In the genomic region with DNA sequence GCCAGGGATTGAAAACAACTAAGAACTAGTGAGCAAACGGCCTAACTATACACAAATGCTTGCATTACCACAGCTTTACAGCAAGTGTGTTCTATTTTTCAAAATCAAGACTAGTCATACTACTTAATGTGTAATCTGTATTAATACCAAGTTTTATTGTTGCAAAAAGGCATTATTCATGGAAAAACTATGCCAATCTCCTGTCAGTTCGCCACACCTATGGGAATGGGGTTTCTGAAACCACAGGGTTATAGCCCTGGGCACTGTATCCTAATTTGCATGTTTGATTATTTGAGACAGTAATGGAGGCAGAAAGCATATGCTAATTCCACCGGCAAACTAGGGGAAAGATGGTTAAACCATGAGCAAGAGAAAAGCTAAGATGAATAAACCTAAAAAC, we compare ENCODE assay signal across 30 cellular contexts. TPM values are rescaled to one million over a fixed set of nuclear protein-coding genes. Genes with fewer than 3 reads are reported as not detected.
A peak's percentile ranks its signal among the peaks of the same experiment; 100 is the strongest.
DNase-seq lines count a peak whose midpoint lies in the region; ATAC-seq, FAIRE-seq and TF ChIP-seq lines count a peak whose summit lies in the region.
"Had no signal": no experiment of that assay in that cellular context is flagged by ENCODE, and none has a peak within 500 bp of the region (broad histone marks: within the 10 kb centered on the region; RNA-seq: fewer than 3 reads in every experiment).

No MANE protein-coding gene starts in this region.

- no TSS peak for BruUV-seq in MCF 10A (replicated peaks; lab: Mats Ljungman, UMichigan)

- CTCF ChIA-PET in MCF 10A (lab: Yijun Ruan, JAX): interaction anchor here (0.6 to 0.8 kb wide), 2 partner anchors 24 to 74 kb away, joined by 3 read pairs; no protein-coding TSS in a partner anchor

- H3K27ac ChIP-seq in breast epithelium: no peak overlapping the region
- no peak overlapping the region for H3K27ac ChIP-seq in astrocyte (ENCODE audit: low read depth, low read length)
- peak overlapping the region; percentile 80 for H3K27ac ChIP-seq in foreskin keratinocyte
- H3K27ac ChIP-seq in vagina: peak overlapping the region; percentile 35
- H3K27ac ChIP-seq: 22Rv1; adrenal gland; BLaER1 treated with 17β-estradiol and CSF1 and Interleukin-3, amounts not matched to agents 10 nM and 100 nM; upper lobe of left lung had no signal

- H3K4me3 Mint-ChIP-seq in MCF 10A (ENCODE audit: unreplicated experiment) (no peak overlapping the region), astrocyte (ENCODE audit: unreplicated experiment) (no peak overlapping the region)
- H3K4me3 Mint-ChIP-seq in stimulated activated naive B cell treated with anti-CD40 and anti-IgM and Interleukin-4, amounts not matched to agents 10 μg/mL and 1 μg/mL and 100 μg/mL, for 72 hours: no peak overlapping the region
- H3K4me3 Mint-ChIP-seq: activated CD4-positive, alpha-beta memory T cell treated with anti-CD3 and anti-CD28 coated beads, Interleukin-2, amount 10 ng/mL, durations not matched to agents 7 days and 5 days; brain; natural killer cell treated with Interleukin-12 subunit alpha and Interleukin-12 subunit beta and Interleukin-15 and Interleukin-18, amount 100 ng/mL, for 72 hours; stimulated activated memory B cell treated with anti-CD40 and anti-IgM and Interleukin-4, amounts not matched to agents 10 μg/mL and 1 μg/mL and 100 μg/mL, for 72 hours had no signal

- no peak for TF ChIP-seq POLR2A in breast epithelium (IDR thresholded peaks at IDR 0.05)
- TF ChIP-seq POLR2A in vagina (IDR thresholded peaks at IDR 0.05): no peak

- peaks cover 3 to 8% of the 10 kb centered on the region in 2 donors for H3K4me1 ChIP-seq in breast epithelium
- peaks cover 29% of the 10 kb centered on the region for H3K4me1 ChIP-seq in astrocyte (ENCODE audit: insufficient read depth, low read length)
- H3K4me1 ChIP-seq in foreskin keratinocyte: peaks cover 24% of the 10 kb centered on the region
- H3K4me1 ChIP-seq in vagina: peaks cover 74% of the 10 kb centered on the region

- H3K27ac Mint-ChIP-seq in MCF 10A (ENCODE audit: low read depth, unreplicated experiment): no peak overlapping the region
- H3K27ac Mint-ChIP-seq in astrocyte (ENCODE audit: unreplicated experiment): no peak overlapping the region
- no peak overlapping the region for H3K27ac Mint-ChIP-seq in stimulated activated naive B cell treated with anti-CD40 and anti-IgM and Interleukin-4, amounts not matched to agents 10 μg/mL and 1 μg/mL and 100 μg/mL, for 72 hours
- H3K27ac Mint-ChIP-seq: activated CD4-positive, alpha-beta memory T cell treated with anti-CD3 and anti-CD28 coated beads, Interleukin-2, amount 10 ng/mL, durations not matched to agents 7 days and 5 days; brain; natural killer cell treated with Interleukin-12 subunit alpha and Interleukin-12 subunit beta and Interleukin-15 and Interleukin-18, amount 100 ng/mL, for 72 hours; stimulated activated memory B cell treated with anti-CD40 and anti-IgM and Interleukin-4, amounts not matched to agents 10 μg/mL and 1 μg/mL and 100 μg/mL, for 72 hours had no signal

- H3K9me3 ChIP-seq in breast epithelium (no peaks in the 10 kb centered on the region), astrocyte (ENCODE audit: insufficient read depth, low read depth, low read length) (no peaks in the 10 kb centered on the region), vagina (no peaks in the 10 kb centered on the region)
- H3K9me3 ChIP-seq: adrenal gland, upper lobe of left lung had no signal

- H3K9me3 Mint-ChIP-seq in MCF 10A (ENCODE audit: unreplicated experiment) (no peaks in the 10 kb centered on the region), astrocyte (ENCODE audit: unreplicated experiment) (no peaks in the 10 kb centered on the region)
- no peaks in the 10 kb centered on the region for H3K9me3 Mint-ChIP-seq in stimulated activated naive B cell treated with anti-CD40 and anti-IgM and Interleukin-4, amounts not matched to agents 10 μg/mL and 1 μg/mL and 100 μg/mL, for 72 hours
- H3K9me3 Mint-ChIP-seq: activated CD4-positive, alpha-beta memory T cell treated with anti-CD3 and anti-CD28 coated beads, Interleukin-2, amount 10 ng/mL, durations not matched to agents 7 days and 5 days; brain; natural killer cell treated with Interleukin-12 subunit alpha and Interleukin-12 subunit beta and Interleukin-15 and Interleukin-18, amount 100 ng/mL, for 72 hours; stimulated activated memory B cell treated with anti-CD40 and anti-IgM and Interleukin-4, amounts not matched to agents 10 μg/mL and 1 μg/mL and 100 μg/mL, for 72 hours had no signal

- H3K4me1 Mint-ChIP-seq in MCF 10A (ENCODE audit: insufficient read depth, unreplicated experiment): peaks cover 13% of the 10 kb centered on the region
- H3K4me1 Mint-ChIP-seq in astrocyte (ENCODE audit: low read depth, unreplicated experiment): peaks cover 27% of the 10 kb centered on the region
- peaks cover 18 to 20% of the 10 kb centered on the region in 2 donors for H3K4me1 Mint-ChIP-seq in stimulated activated naive B cell treated with anti-CD40 and anti-IgM and Interleukin-4, amounts not matched to agents 10 μg/mL and 1 μg/mL and 100 μg/mL, for 72 hours

- peak; percentile 29 for FAIRE-seq in astrocyte (lab: Jason Lieb, UNC)
- FAIRE-seq: endothelial cell of umbilical vein, GM12892, HTR-8/SVneo, K562 had no signal

- peak; percentile 70 for ATAC-seq in foreskin keratinocyte
- ATAC-seq in stimulated activated naive B cell treated with anti-CD40 and anti-IgM and Interleukin-4, amounts not matched to agents 10 μg/mL and 1 μg/mL and 100 μg/mL, for 72 hours (replicated peaks): no peak
- ATAC-seq: natural killer cell treated with Interleukin-12 subunit alpha and Interleukin-12 subunit beta and Interleukin-15 and Interleukin-18, amount 100 ng/mL, for 72 hours; stimulated activated memory B cell treated with anti-CD40 and anti-IgM and Interleukin-4, amounts not matched to agents 10 μg/mL and 1 μg/mL and 100 μg/mL, for 72 hours had no signal

- peak; percentile 44 for DNase-seq in MCF 10A (ENCODE audit: unreplicated experiment)
- no peak for DNase-seq in breast epithelium (ENCODE audit: low spot score in 2 of 2)
- DNase-seq in astrocyte (ENCODE audit: low read depth): no peak
- peak; percentile 81 to 89 for DNase-seq in foreskin keratinocyte
- DNase-seq in vagina (ENCODE audit: extremely low spot score in 2 of 2): no peak
- no peak for DNase-seq in stimulated activated naive B cell treated with anti-CD40 and anti-IgM and Interleukin-4, amounts not matched to agents 10 μg/mL and 1 μg/mL and 100 μg/mL, for 72 hours
- DNase-seq in T-helper 1 cell: no peak
- DNase-seq in NCI-H128 (lab: John Stamatoyannopoulos, UW; ENCODE audit: unreplicated experiment): no peak
- DNase-seq: activated CD4-positive, alpha-beta memory T cell treated with anti-CD3 and anti-CD28 coated beads, Interleukin-2, amount 10 ng/mL, durations not matched to agents 7 days and 5 days; activated CD4-positive, alpha-beta T cell treated with anti-CD3 and anti-CD28 coated beads for 1 hour; activated naive CD4-positive, alpha-beta T cell treated with Interleukin-2 at 50 U/mL for 16 hours; NCI-H1092 treated with DMSO at 0.1 percent for 48 hours; NCI-H187; NCI-H2171; NCI-H510A treated with DMSO at 0.1 percent for 48 hours; occipital lobe; SHP77 treated with DMSO at 0.1 percent for 48 hours; substantia nigra had no signal

- H3K4me3 ChIP-seq in breast epithelium: no peak overlapping the region
- no peak overlapping the region for H3K4me3 ChIP-seq in astrocyte (ENCODE audit: insufficient read depth, low read depth, low read length)
- H3K4me3 ChIP-seq in vagina: no peak overlapping the region
- H3K4me3 ChIP-seq: adrenal gland; BLaER1 treated with 17β-estradiol and CSF1 and Interleukin-3, amounts not matched to agents 10 nM and 100 nM; K562; skin epidermis; upper lobe of left lung had no signal

- no peak overlapping the region for H3K9ac ChIP-seq in astrocyte (ENCODE audit: low read length)
- H3K9ac ChIP-seq: BLaER1 treated with 17β-estradiol and CSF1 and Interleukin-3, amounts not matched to agents 10 nM and 100 nM had no signal

- H2AFZ ChIP-seq in astrocyte (ENCODE audit: low read depth, low read length): no peak overlapping the region

- intact Hi-C loops in MCF 10A (cut with micrococcal nuclease) (loop anchor here (2.0 kb wide), 1 partner anchor 13 kb away; no protein-coding TSS in a partner anchor), breast epithelium (cut with DNase I; ENCODE audit: low total_unique reads) (no loop called here), vagina (cut with DNase I) (no loop called here)

- TF ChIP-seq CTCF in MCF 10A (IDR thresholded peaks at IDR 0.05; ENCODE audit: unreplicated experiment) (no peak), breast epithelium (IDR thresholded peaks at IDR 0.05) (no peak), astrocyte (IDR thresholded peaks at IDR 0.05; ENCODE audit: insufficient read depth, low read depth, low read length) (no peak), foreskin keratinocyte (conservative IDR thresholded peaks at IDR 0.05) (no peak), vagina (IDR thresholded peaks at IDR 0.05) (no peak)

- peaks cover 97% of the 10 kb centered on the region for H3K79me2 ChIP-seq in astrocyte (ENCODE audit: insufficient read depth, low read length)

- H3K27me3 Mint-ChIP-seq in MCF 10A (ENCODE audit: insufficient read depth, unreplicated experiment): no peaks in the 10 kb centered on the region
- no peaks in the 10 kb centered on the region for H3K27me3 Mint-ChIP-seq in astrocyte (ENCODE audit: low read depth, unreplicated experiment)
- peaks cover 2 to 18% of the 10 kb centered on the region in 2 donors for H3K27me3 Mint-ChIP-seq in stimulated activated naive B cell treated with anti-CD40 and anti-IgM and Interleukin-4, amounts not matched to agents 10 μg/mL and 1 μg/mL and 100 μg/mL, for 72 hours
- H3K27me3 Mint-ChIP-seq: brain had no signal

- H3K27me3 ChIP-seq in breast epithelium: no peaks in the 10 kb centered on the region
- H3K27me3 ChIP-seq in astrocyte (ENCODE audit: insufficient read depth, low read length): no peaks in the 10 kb centered on the region
- no peaks in the 10 kb centered on the region for H3K27me3 ChIP-seq in foreskin keratinocyte
- no peaks in the 10 kb centered on the region for H3K27me3 ChIP-seq in vagina
- H3K27me3 ChIP-seq: adrenal gland, upper lobe of left lung had no signal

- no peak overlapping the region for H3K4me2 ChIP-seq in astrocyte (ENCODE audit: low read length)
- H3K4me2 ChIP-seq: BLaER1 treated with 17β-estradiol and CSF1 and Interleukin-3, amounts not matched to agents 10 nM and 100 nM had no signal

- H4K20me1 ChIP-seq in astrocyte (ENCODE audit: insufficient read depth, low read length): peaks cover 77% of the 10 kb centered on the region

- peaks cover 25% of the 10 kb centered on the region for H3K36me3 Mint-ChIP-seq in MCF 10A (ENCODE audit: insufficient read depth, unreplicated experiment)
- H3K36me3 Mint-ChIP-seq in astrocyte (ENCODE audit: low read depth, unreplicated experiment): peaks cover 24% of the 10 kb centered on the region
- peaks cover 23 to 40% of the 10 kb centered on the region in 2 donors for H3K36me3 Mint-ChIP-seq in stimulated activated naive B cell treated with anti-CD40 and anti-IgM and Interleukin-4, amounts not matched to agents 10 μg/mL and 1 μg/mL and 100 μg/mL, for 72 hours
- H3K36me3 Mint-ChIP-seq: natural killer cell treated with Interleukin-12 subunit alpha and Interleukin-12 subunit beta and Interleukin-15 and Interleukin-18, amount 100 ng/mL, for 72 hours had no signal

- POLR2A ChIA-PET in MCF 10A (lab: Yijun Ruan, JAX): interaction anchor here (0.7 to 4.2 kb wide), 7 partner anchors 9 to 121 kb away, joined by 3 to 52 read pairs (median 8); a partner anchor contains a TSS

- no peaks in the 10 kb centered on the region for H3K36me3 ChIP-seq in breast epithelium
- peaks cover 3% of the 10 kb centered on the region for H3K36me3 ChIP-seq in astrocyte (ENCODE audit: insufficient read depth, low read length)
- H3K36me3 ChIP-seq in vagina: peaks cover 0 to 18% of the 10 kb centered on the region in 2 donors
- H3K36me3 ChIP-seq: adrenal gland had no signal

RNA-seq across cellular contexts. Expression of a gene that starts 14.3 kb away (rescaled TPM):
- total RNA-seq in MCF 10A (2022) (58.9 and 92.3 TPM in 2 replicates), breast epithelium (100 to 1,000 TPM in 2 of 3 donors, 10 to 100 TPM in 1; 85.9 to 146 (median 103) TPM), astrocyte (252 and 287 TPM in 2 replicates), foreskin keratinocyte (230 and 426 TPM in 2 replicates), vagina (215 TPM)
- polyA plus RNA-seq in foreskin keratinocyte: 282 and 494 TPM in 2 replicates

Comparison
In these comparisons a context has a peak if more than half of its experiments do, and no peak if none do; other contexts are left out.
1. DNase-seq: peak in MCF 10A (single experiment) and foreskin keratinocyte (2 of 2); none in breast epithelium (0 of 2), astrocyte (single experiment), vagina (0 of 2), stimulated activated naive B cell treated with anti-CD40 and anti-IgM and Interleukin-4, amounts not matched to agents 10 μg/mL and 1 μg/mL and 100 μg/mL, for 72 hours (single experiment), T-helper 1 cell (0 of 5) and NCI-H128 (single experiment).
2. H3K27ac ChIP-seq: peak in foreskin keratinocyte (single experiment) and vagina (single experiment); none in breast epithelium (0 of 2) and astrocyte (single experiment).